In the genomic region with DNA sequence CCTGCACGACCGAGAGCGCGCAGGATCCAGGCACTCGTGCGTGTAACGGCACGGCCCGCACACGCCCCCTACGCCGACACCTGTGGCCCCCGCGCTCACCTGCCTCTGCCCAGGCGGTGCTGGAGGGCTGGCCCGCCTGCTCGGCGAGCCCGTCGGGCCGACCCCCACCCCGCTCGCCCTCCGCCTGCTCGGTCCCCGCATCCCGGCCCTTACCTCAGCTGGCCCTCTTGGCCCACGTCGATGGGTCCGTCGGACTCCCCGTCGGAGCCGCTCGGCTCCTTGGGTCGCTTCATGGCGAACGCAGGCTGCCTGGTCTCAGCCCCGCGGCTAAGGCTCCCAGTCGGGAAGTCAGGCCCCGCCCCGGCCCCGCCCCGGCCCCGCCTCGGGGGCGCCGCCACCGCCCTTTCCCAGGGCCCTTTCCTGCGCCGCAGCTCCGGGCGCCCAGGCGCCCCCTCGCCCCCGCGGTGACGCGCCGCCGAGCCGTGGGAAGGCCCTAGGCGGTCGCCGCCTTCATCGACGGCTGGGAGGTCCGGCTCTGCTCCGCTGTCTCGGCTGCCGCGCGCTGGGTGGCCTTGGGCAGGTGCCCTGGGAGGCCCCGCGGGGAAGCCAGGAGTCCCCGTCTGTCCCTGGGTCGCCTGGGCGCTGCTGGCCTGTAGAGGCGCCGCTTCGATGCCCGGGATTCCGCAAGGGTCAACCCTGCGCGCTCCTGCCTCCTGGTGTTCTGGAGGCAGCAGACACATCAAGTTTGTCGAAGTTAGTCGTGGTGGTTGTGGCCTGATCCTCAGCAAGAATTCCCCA, we compare ENCODE assay signal across 8 cellular contexts. TPM values are rescaled to one million over a fixed set of nuclear protein-coding genes. Genes with fewer than 3 reads are reported as not detected.
DNase-seq lines count a peak whose midpoint lies in the region; ATAC-seq, FAIRE-seq and TF ChIP-seq lines count a peak whose summit lies in the region.

A gene (minus strand): TSS at position 311 of the 798 bp plus-strand sequence. CDS start 18 bp downstream, at position 293.

- H3K27me3 ChIP-seq in SJSA1 (replicated peaks) (no peaks in the 10 kb centered on the region), left ventricle myocardium inferior (ENCODE audit: low read depth) (peaks cover 47% of the 10 kb centered on the region), sigmoid colon (peaks cover 10 to 47% (median 17%) of the 10 kb centered on the region in 3 donors)

- DNase-seq in AML-193 (lab: John Stamatoyannopoulos, UW) (peak; percentile 32 to 59), HTR-8/SVneo (ENCODE audit: insufficient read length, low spot score) (peak; percentile 79), SJSA1 (ENCODE audit: low read depth in 1 of 2, low spot score in 2 of 2) (peak; percentile 98), left ventricle myocardium inferior (peak; percentile 85), sigmoid colon (peak; percentile 82)
- peak; percentile 76 for DNase-seq in activated naive CD4-positive, alpha-beta T cell treated with Interleukin-2 at 50 U/mL for 16 hours

- no peak for TF ChIP-seq EP300 in sigmoid colon (IDR thresholded peaks at IDR 0.05)

- TF ChIP-seq CTCF in left ventricle myocardium inferior (IDR thresholded peaks at IDR 0.05; ENCODE audit: borderline replicate concordance) (peak; percentile 54), sigmoid colon (IDR thresholded peaks at IDR 0.05) (peak in 1 of 4 experiments; percentile 21)

- H3K4me3 ChIP-seq in SJSA1 (peak within 1 kb of the TSS; percentile 75), left ventricle myocardium inferior (peak within 1 kb of the TSS; percentile 76), sigmoid colon (peak within 1 kb of the TSS; percentile 31 to 52 (median 46))

- no peaks in the 10 kb centered on the region for H3K9me3 ChIP-seq in SJSA1 (replicated peaks)
- no peaks in the 10 kb centered on the region for H3K9me3 ChIP-seq in left ventricle myocardium inferior (replicated peaks)
- no peaks in the 10 kb centered on the region for H3K9me3 ChIP-seq in sigmoid colon

- peaks cover 86% of the 10 kb centered on the region for H3K4me1 ChIP-seq in SJSA1 (replicated peaks)
- peaks cover 43% of the 10 kb centered on the region for H3K4me1 ChIP-seq in left ventricle myocardium inferior
- no peaks in the 10 kb centered on the region for H3K4me1 ChIP-seq in sigmoid colon

- peak; percentile 36 for FAIRE-seq in HTR-8/SVneo (lab: Jason Lieb, UNC)

- H3K27ac ChIP-seq in SJSA1 (peak within 1 kb of the TSS; percentile 77), left ventricle myocardium inferior (replicated peaks) (peak within 1 kb of the TSS; percentile 90), sigmoid colon (peak within 1 kb of the TSS; percentile 63 to 68 (median 68))

- H3K36me3 ChIP-seq in SJSA1 (peaks cover 31% of the 10 kb centered on the region), left ventricle myocardium inferior (no peaks in the 10 kb centered on the region), sigmoid colon (no peaks in the 10 kb centered on the region)

- TF ChIP-seq POLR2A in sigmoid colon (IDR thresholded peaks at IDR 0.05): no peak

- 4 to 5% methylated on average over 88 of the region's 88 CpGs for WGBS in sigmoid colon, 2 donors

- intact Hi-C loops in left ventricle myocardium inferior (cut with micrococcal nuclease) (no loop called here), sigmoid colon (cut with DNase I) (no loop called here)

- ATAC-seq in GM21737 (IDR thresholded peaks at IDR 0.05; ENCODE audit: unreplicated experiment): no peak
- ATAC-seq in HG02840 (IDR thresholded peaks at IDR 0.05; ENCODE audit: low FRiP score, unreplicated experiment): no peak

RNA-seq across cellular contexts. Expression of the gene that starts here (rescaled TPM):
- 12.7 and 14.4 TPM in 2 replicates for total RNA-seq in SJSA1 (2014; rRNA removed; shearing (Covaris generic))
- 21.2 TPM for total RNA-seq in left ventricle myocardium inferior
- total RNA-seq in sigmoid colon: 10 to 100 TPM in 1 of 4 donors, 1 to 10 TPM in 3; 1.6 to 14.7 (median 4.0) TPM
- polyA plus RNA-seq in sigmoid colon: 1 to 10 TPM in 2 of 3 donors, under 1 TPM in 1; 0.92 to 2.5 (median 1.2) TPM

Comparison
In these comparisons a context has a peak if more than half of its experiments do, and no peak if none do; other contexts are left out.
1. DNase-seq: peak in every context shown above with its lines; median percentile 98 in SJSA1; 85 in left ventricle myocardium inferior; 82 in sigmoid colon; 79 in HTR-8/SVneo; 76 in activated naive CD4-positive, alpha-beta T cell treated with Interleukin-2 at 50 U/mL for 16 hours; 46 in AML-193.